In the genomic region with DNA sequence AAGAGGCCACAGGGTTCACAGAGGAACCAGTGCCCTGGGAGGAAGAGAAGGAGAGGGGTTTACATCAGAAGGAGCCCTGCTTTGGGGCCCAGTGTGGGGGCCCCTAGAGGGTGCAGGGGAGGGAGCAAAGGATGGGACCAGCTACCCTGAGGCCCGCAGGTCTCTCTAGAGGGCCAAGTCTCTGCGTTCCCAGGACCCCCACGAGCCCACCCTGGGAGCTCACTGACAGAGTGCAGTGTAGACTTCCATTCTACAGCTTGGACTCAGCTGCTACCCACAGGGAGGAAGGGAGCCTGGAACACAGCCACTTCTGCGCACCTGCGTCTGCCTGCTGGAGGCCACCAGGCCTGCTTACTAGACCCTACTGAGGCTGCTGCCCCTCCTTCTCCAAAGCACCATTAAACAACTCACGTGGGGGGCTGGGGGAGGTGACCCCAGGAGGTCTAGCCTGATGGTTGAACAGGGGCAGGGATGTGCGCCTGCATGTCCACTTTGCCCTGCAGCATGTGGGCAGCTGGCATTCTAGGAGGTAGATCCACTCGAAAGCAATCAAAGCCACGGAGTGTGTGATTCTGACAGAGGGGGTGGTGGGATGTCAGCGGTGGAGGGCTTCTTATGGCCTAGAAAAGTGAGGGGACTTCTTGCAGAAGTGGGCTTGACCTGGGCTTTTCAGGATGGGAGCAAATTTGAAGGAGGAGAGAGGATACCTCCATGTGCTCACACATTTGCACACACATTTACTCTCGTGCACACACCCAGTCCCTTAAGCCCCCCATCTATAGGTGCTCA, we compare ENCODE assay signal across 12 cellular contexts.
A peak's percentile ranks its signal among the peaks of the same experiment; 100 is the strongest.
DNase-seq lines count a peak whose midpoint lies in the region; ATAC-seq and TF ChIP-seq lines count a peak whose summit lies in the region.
"Had no signal": no experiment of that assay in that cellular context is flagged by ENCODE, and none has a peak within 500 bp of the region (broad histone marks: within the 10 kb centered on the region; RNA-seq: fewer than 3 reads in every experiment).

No MANE protein-coding gene starts in this region.

- in situ Hi-C loops in brain microvascular endothelial cell (cut with HindIII; ENCODE audit: low pct_ligation_motif_present, low sequenced_read_pairs) (no loop called here), ACHN (cut with HindIII; ENCODE audit: low pct_ligation_motif_present, low pct_unique_long_range_greater_than_20kb, low sequenced_read_pairs) (no loop called here)

- no peaks in the 10 kb centered on the region for H3K9me3 ChIP-seq in effector memory CD4-positive, alpha-beta T cell (ENCODE audit: control insufficient read depth, low read length)
- H3K9me3 ChIP-seq: body of pancreas, HAP-1 had no signal

- peak overlapping the region; percentile 97 for H3K27ac Mint-ChIP-seq in T-helper 1 cell treated with Interleukin-12 subunit alpha and Interleukin-12 subunit beta and Interleukin-4 antibody, amounts not matched to agents 30 μg/mL and 1 μg/mL, for 36 hours
- H3K27ac Mint-ChIP-seq in progenitor cell of endocrine pancreas, result peak overlapping the region; percentile 50

- H3K9me3 Mint-ChIP-seq in T-helper 1 cell treated with Interleukin-12 subunit alpha and Interleukin-12 subunit beta and Interleukin-4 antibody, amounts not matched to agents 30 μg/mL and 1 μg/mL, for 36 hours, result no peaks in the 10 kb centered on the region
- no peaks in the 10 kb centered on the region for H3K9me3 Mint-ChIP-seq in progenitor cell of endocrine pancreas (ENCODE audit: low read depth)

- peaks cover 10% of the 10 kb centered on the region for H3K36me3 Mint-ChIP-seq in T-helper 1 cell treated with Interleukin-12 subunit alpha and Interleukin-12 subunit beta and Interleukin-4 antibody, amounts not matched to agents 30 μg/mL and 1 μg/mL, for 36 hours (ENCODE audit: low read depth)
- no peaks in the 10 kb centered on the region for H3K36me3 Mint-ChIP-seq in progenitor cell of endocrine pancreas (ENCODE audit: insufficient read depth)

- peak overlapping the region; percentile 89 for H3K27ac ChIP-seq in effector memory CD4-positive, alpha-beta T cell (ENCODE audit: insufficient read depth, low read length, poor library complexity, severe bottlenecking)
- no peak overlapping the region for H3K27ac ChIP-seq in brain microvascular endothelial cell

- H3K27me3 Mint-ChIP-seq in T-helper 1 cell treated with Interleukin-12 subunit alpha and Interleukin-12 subunit beta and Interleukin-4 antibody, amounts not matched to agents 30 μg/mL and 1 μg/mL, for 36 hours (ENCODE audit: low read depth), result no peaks in the 10 kb centered on the region
- H3K27me3 Mint-ChIP-seq in progenitor cell of endocrine pancreas, result peaks cover 3% of the 10 kb centered on the region

- no peak for TF ChIP-seq POLR2A in NB4 (IDR thresholded peaks at IDR 0.05; ENCODE audit: extremely low read depth, insufficient read length)

- no peak for TF ChIP-seq CTCF in NB4 (IDR thresholded peaks at IDR 0.05; ENCODE audit: low read depth, low read length)
- TF ChIP-seq CTCF in progenitor cell of endocrine pancreas (IDR thresholded peaks at IDR 0.05; ENCODE audit: unreplicated experiment), result no peak
- TF ChIP-seq CTCF in brain microvascular endothelial cell (IDR thresholded peaks at IDR 0.05; ENCODE audit: low read depth, low read length, missing control alignments), result no peak

- DNase-seq in T-helper 1 cell, result no peak
- DNase-seq in NB4 (ENCODE audit: low read depth), result peak; percentile 40
- DNase-seq in effector memory CD4-positive, alpha-beta T cell, result no peak
- DNase-seq in progenitor cell of endocrine pancreas (ENCODE audit: low spot score, unreplicated experiment), result no peak
- no peak for DNase-seq in brain microvascular endothelial cell
- no peak for DNase-seq in ACHN
- DNase-seq: body of pancreas, PC-3, retina had no signal

- ATAC-seq in HG03520 (IDR thresholded peaks at IDR 0.05; ENCODE audit: unreplicated experiment), result no peak
- ATAC-seq: body of pancreas, PC-3 had no signal

- no peaks in the 10 kb centered on the region for H3K27me3 ChIP-seq in effector memory CD4-positive, alpha-beta T cell (replicated peaks; ENCODE audit: control insufficient read depth, insufficient read depth, low read length, poor library complexity, severe bottlenecking)
- H3K27me3 ChIP-seq in brain microvascular endothelial cell (replicated peaks), result no peaks in the 10 kb centered on the region
- H3K27me3 ChIP-seq: body of pancreas had no signal

- H3K4me3 ChIP-seq in NB4 (ENCODE audit: low read depth, low read length) (no peak overlapping the region), brain microvascular endothelial cell (ENCODE audit: low read depth, low read length) (no peak overlapping the region)
- peak overlapping the region; percentile 11 for H3K4me3 ChIP-seq in effector memory CD4-positive, alpha-beta T cell (ENCODE audit: insufficient read depth, low read depth, low read length, poor library complexity, severe bottlenecking)
- H3K4me3 ChIP-seq: body of pancreas, HAP-1 had no signal

- peaks cover 91% of the 10 kb centered on the region for H3K4me1 ChIP-seq in effector memory CD4-positive, alpha-beta T cell (ENCODE audit: control insufficient read depth, insufficient read depth, low read length, poor library complexity, severe bottlenecking)
- H3K4me1 ChIP-seq: HAP-1 had no signal

- H3K4me1 Mint-ChIP-seq in T-helper 1 cell treated with Interleukin-12 subunit alpha and Interleukin-12 subunit beta and Interleukin-4 antibody, amounts not matched to agents 30 μg/mL and 1 μg/mL, for 36 hours (ENCODE audit: low read depth), result peaks cover 78% of the 10 kb centered on the region
- H3K4me1 Mint-ChIP-seq in progenitor cell of endocrine pancreas (ENCODE audit: low read depth), result peaks cover 22% of the 10 kb centered on the region

- H3K4me3 Mint-ChIP-seq in T-helper 1 cell treated with Interleukin-12 subunit alpha and Interleukin-12 subunit beta and Interleukin-4 antibody, amounts not matched to agents 30 μg/mL and 1 μg/mL, for 36 hours, result peak overlapping the region; percentile 69
- no peak overlapping the region for H3K4me3 Mint-ChIP-seq in progenitor cell of endocrine pancreas (ENCODE audit: low read depth)

- no peaks in the 10 kb centered on the region for H3K36me3 ChIP-seq in effector memory CD4-positive, alpha-beta T cell (ENCODE audit: control insufficient read depth, insufficient read depth, low read length)
- H3K36me3 ChIP-seq in brain microvascular endothelial cell (replicated peaks), result no peaks in the 10 kb centered on the region
- H3K36me3 ChIP-seq: HAP-1 had no signal
